In genomic region chr2:182866461-182867369, GRCh38 we compare ENCODE assay signal across 1 cellular context.
TF ChIP-seq lines count a peak whose summit lies in the region.

FRZB (minus strand) TSS chr2:182866637; CDS start chr2:182866552, 85 bp downstream.

TF ChIP-seq in H1, 55 proteins besides CTCF, POLR2A, EP300 and RAD21:
- TF ChIP-seq RBBP5 (IDR thresholded peaks at IDR 0.05; ENCODE audit: borderline replicate concordance, low read depth, low read length), result peak; percentile 32; the same call in 1 of the 2 replicates
- TF ChIP-seq ASH2L (IDR thresholded peaks at IDR 0.05; ENCODE audit: low read length), result peak; percentile 71
- TF ChIP-seq PHF8 (conservative IDR thresholded peaks at IDR 0.05; ENCODE audit: low read depth, low read length), result 0 out of 2 replicates have a peak, but pooled peaks have one; percentile 46
- no peak for TF ChIP-seq RXRA (IDR thresholded peaks at IDR 0.05; ENCODE audit: insufficient read depth, low read depth, low read length)
- TF ChIP-seq SP2 (IDR thresholded peaks at IDR 0.05; ENCODE audit: low read length), result no peak
- TF ChIP-seq GTF2F1 (IDR thresholded peaks at IDR 0.05; ENCODE audit: borderline replicate concordance, low read depth, low read length), result no peak
- no peak for TF ChIP-seq SP1 (IDR thresholded peaks at IDR 0.05; ENCODE audit: low read depth, low read length)
- TF ChIP-seq TAF1 (IDR thresholded peaks at IDR 0.05; ENCODE audit: low read depth, low read length), result 0 out of 2 replicates have a peak, but pooled peaks have one; percentile 15
- peak; percentile 61 for TF ChIP-seq KDM4A (IDR thresholded peaks at IDR 0.05; ENCODE audit: low read depth, low read length, severe bottlenecking)
- peak; percentile 55 for TF ChIP-seq EZH2 (IDR thresholded peaks at IDR 0.05; ENCODE audit: low read depth, low read length, severe bottlenecking)
